ENCODE assay signal across 9 cellular contexts in genomic region chr7:143385891-143386781, GRCh38. TPM values are rescaled to one million over a fixed set of nuclear protein-coding genes. Genes with fewer than 3 reads are reported as not detected.
DNase-seq lines count a peak whose midpoint lies in the region; ATAC-seq and TF ChIP-seq lines count a peak whose summit lies in the region.
"Had no signal": no experiment of that assay in that cellular context is flagged by ENCODE, and none has a peak within 500 bp of the region (broad histone marks: within the 10 kb centered on the region; RNA-seq: fewer than 3 reads in every experiment).

No MANE protein-coding gene starts in this region.

- H3K9me3 Mint-ChIP-seq in central memory CD8-positive, alpha-beta T cell, result no peaks in the 10 kb centered on the region
- H3K9me3 Mint-ChIP-seq in naive thymus-derived CD8-positive, alpha-beta T cell, result no peaks in the 10 kb centered on the region
- no peaks in the 10 kb centered on the region for H3K9me3 Mint-ChIP-seq in HFFc6
- H3K9me3 Mint-ChIP-seq: neural crest cell had no signal

- H3K27ac Mint-ChIP-seq in central memory CD8-positive, alpha-beta T cell (ENCODE audit: low read depth), result no peak overlapping the region
- H3K27ac Mint-ChIP-seq in naive thymus-derived CD8-positive, alpha-beta T cell, result no peak overlapping the region
- H3K27ac Mint-ChIP-seq in HFFc6, result no peak overlapping the region

- no peaks in the 10 kb centered on the region for H3K27me3 Mint-ChIP-seq in central memory CD8-positive, alpha-beta T cell
- H3K27me3 Mint-ChIP-seq in naive thymus-derived CD8-positive, alpha-beta T cell, result no peaks in the 10 kb centered on the region
- peaks cover 17% of the 10 kb centered on the region for H3K27me3 Mint-ChIP-seq in HFFc6 (ENCODE audit: insufficient read depth)

- H3K36me3 Mint-ChIP-seq in central memory CD8-positive, alpha-beta T cell (ENCODE audit: insufficient read depth), result peaks cover 10% of the 10 kb centered on the region
- H3K36me3 Mint-ChIP-seq in naive thymus-derived CD8-positive, alpha-beta T cell, result peaks cover 0 to 35% (median 0%) of the 10 kb centered on the region in 3 donors
- peaks cover 16% of the 10 kb centered on the region for H3K36me3 Mint-ChIP-seq in HFFc6 (ENCODE audit: low read depth)

- POLR2A ChIA-PET in naive thymus-derived CD8-positive, alpha-beta T cell (lab: Charles Lee), result interaction anchor here (1.0 to 3.6 kb wide), 6 partner anchors 9 to 30 kb away, joined by 3 to 23 read pairs (median 10); partner anchors contain the start of gene EPHA1

- no peak overlapping the region for H3K4me3 Mint-ChIP-seq in central memory CD8-positive, alpha-beta T cell
- H3K4me3 Mint-ChIP-seq in naive thymus-derived CD8-positive, alpha-beta T cell, result no peak overlapping the region
- H3K4me3 Mint-ChIP-seq in HFFc6, result no peak overlapping the region
- H3K4me3 Mint-ChIP-seq: neural crest cell had no signal

- ATAC-seq in HG03521 (IDR thresholded peaks at IDR 0.05; ENCODE audit: unreplicated experiment) (peak; percentile 49), HG03565 (IDR thresholded peaks at IDR 0.05; ENCODE audit: unreplicated experiment) (no peak)
- ATAC-seq in central memory CD8-positive, alpha-beta T cell (replicated peaks; ENCODE audit: extremely low read depth, poor library complexity, severe bottlenecking), result peak; percentile 62
- peak; percentile 42 to 58 for ATAC-seq in naive thymus-derived CD8-positive, alpha-beta T cell

- no peak for TF ChIP-seq CTCF in HFFc6 (IDR thresholded peaks at IDR 0.05)

- H3K4me1 Mint-ChIP-seq in central memory CD8-positive, alpha-beta T cell, result peaks cover 9% of the 10 kb centered on the region
- H3K4me1 Mint-ChIP-seq in naive thymus-derived CD8-positive, alpha-beta T cell, result peaks cover 9 to 26% (median 18%) of the 10 kb centered on the region in 4 donors
- peaks cover 29% of the 10 kb centered on the region for H3K4me1 Mint-ChIP-seq in HFFc6 (ENCODE audit: low read depth)
- H3K4me1 Mint-ChIP-seq: neural crest cell had no signal

- peak; percentile 18 for DNase-seq in EL
- peak in 1 of 2 donors; percentile 48 for DNase-seq in central memory CD8-positive, alpha-beta T cell (ENCODE audit: low spot score in 2 of 2)
- DNase-seq in naive thymus-derived CD8-positive, alpha-beta T cell, result peak in 7 of 10 donors; percentile 26 to 66 (median 57)
- DNase-seq in HFFc6, result no peak
- no peak for DNase-seq in NCI-H1092 (lab: John Stamatoyannopoulos, UW)
- DNase-seq in iPS-NIHi11 (ENCODE audit: low spot score), result no peak

RNA-seq across cellular contexts. Expression of gene ZYX, which starts 5.0 kb away (rescaled TPM):
- 100 to 1,000 TPM; 138 to 151 TPM for total RNA-seq in naive thymus-derived CD8-positive, alpha-beta T cell
- 100 to 1,000 TPM in 1 of 3 donors, 10 to 100 TPM in 2; 58.6 to 142 (median 82.6) TPM for polyA plus RNA-seq in naive thymus-derived CD8-positive, alpha-beta T cell
- 100 to 1,000 TPM; 491 to 576 (median 546) TPM for total RNA-seq in HFFc6 (2021; fragmentation: NEBNext Ultra II Directional; extraction: Animal tissue kit (Norgen Biotek cat#: 25700))

RNA-seq across cellular contexts. Expression of gene EPHA1, which starts 22.5 kb away (rescaled TPM):
- total RNA-seq in naive thymus-derived CD8-positive, alpha-beta T cell, result 10 to 100 TPM; 44.8 to 44.9 TPM
- polyA plus RNA-seq in naive thymus-derived CD8-positive, alpha-beta T cell, result 10 to 100 TPM; 10.1 to 37.1 (median 16.2) TPM
- not detected for total RNA-seq in HFFc6 (2021; fragmentation: NEBNext Ultra II Directional; extraction: Animal tissue kit (Norgen Biotek cat#: 25700))
- total RNA-seq: neural crest cell had no signal

RNA-seq across cellular contexts. Expression of gene FAM131B, which starts 23.6 kb away (rescaled TPM):
- total RNA-seq in naive thymus-derived CD8-positive, alpha-beta T cell, result 1 to 10 TPM in 1 of 2 experiments, under 1 TPM in 1; 0.78 to 1.2 TPM
- polyA plus RNA-seq in naive thymus-derived CD8-positive, alpha-beta T cell, result 1 to 10 TPM in 1 of 3 donors, under 1 TPM in 2; 0.44 to 1.1 (median 0.54) TPM
- total RNA-seq in HFFc6 (2021; fragmentation: NEBNext Ultra II Directional; extraction: Animal tissue kit (Norgen Biotek cat#: 25700)), result 1 to 10 TPM in 3 of 6 experiments, under 1 TPM in 3; 0.70 to 1.3 (median 0.98) TPM

RNA-seq across cellular contexts. Expression of gene TAS2R60, which starts 57.1 kb away (rescaled TPM):
- total RNA-seq in naive thymus-derived CD8-positive, alpha-beta T cell, result 1 to 10 TPM in 1 of 2 experiments, under 1 TPM in 1; 0.96 to 1.0 TPM
- polyA plus RNA-seq in naive thymus-derived CD8-positive, alpha-beta T cell, result under 1 TPM in 1 of 3 donors, not detected in 2; 0.23 TPM
- total RNA-seq in HFFc6 (2021; fragmentation: NEBNext Ultra II Directional; extraction: Animal tissue kit (Norgen Biotek cat#: 25700)), result not detected
- total RNA-seq: neural crest cell had no signal

Comparison
In these comparisons a context has a peak if more than half of its experiments do, and no peak if none do; other contexts are left out.
1. DNase-seq: peak in EL (single experiment) and naive thymus-derived CD8-positive, alpha-beta T cell (7 of 10); none in HFFc6 (single experiment), NCI-H1092 (single experiment) and iPS-NIHi11 (single experiment).
2. RNA of gene EPHA1, which starts 22.5 kb away (total RNA-seq): 44.8 to 44.9 TPM in naive thymus-derived CD8-positive, alpha-beta T cell; not detected in HFFc6; every median in the first group is over 10 times any median in the second.